ENCODE assay signal across 16 cellular contexts in the genomic region with DNA sequence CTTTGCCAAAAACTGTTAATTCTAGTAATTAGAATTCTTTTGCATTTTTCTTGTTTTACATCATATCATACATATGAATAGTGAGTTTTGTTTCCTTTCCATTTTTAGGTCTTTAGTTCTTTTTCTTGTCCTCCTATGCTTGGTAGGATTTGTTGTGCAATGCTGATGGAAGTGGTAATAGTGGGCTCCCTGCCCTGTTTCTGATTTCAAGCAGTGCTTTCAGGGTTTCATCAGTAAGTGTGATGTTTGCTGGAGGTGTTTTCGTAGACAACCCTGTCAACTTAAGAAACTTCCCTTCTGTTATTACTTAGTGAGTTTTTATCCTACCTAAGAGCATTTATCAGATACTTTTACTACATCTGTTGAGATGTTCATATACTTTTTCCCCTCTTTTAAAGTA. TPM values are rescaled to one million over a fixed set of nuclear protein-coding genes. Genes with fewer than 3 reads are reported as not detected.
A peak's percentile ranks its signal among the peaks of the same experiment; 100 is the strongest.
DNase-seq lines count a peak whose midpoint lies in the region; FAIRE-seq and TF ChIP-seq lines count a peak whose summit lies in the region.
"Had no signal": no experiment of that assay in that cellular context is flagged by ENCODE, and none has a peak within 500 bp of the region (broad histone marks: within the 10 kb centered on the region; RNA-seq: fewer than 3 reads in every experiment).

No MANE protein-coding gene starts in this region.

- H3K4me3 ChIP-seq in AG09309 (ENCODE audit: control insufficient read depth, low read depth, low read length) (no peak overlapping the region), choroid plexus epithelial cell (ENCODE audit: low read depth, low read length) (no peak overlapping the region), foreskin fibroblast (ENCODE audit: low read depth in 1 of 2, low read length in 2 of 2) (no peak overlapping the region), kidney (ENCODE audit: low read length in 2 of 2) (no peak overlapping the region), breast epithelium (no peak overlapping the region)

- H3K36me3 ChIP-seq in kidney (ENCODE audit: control insufficient read depth in 1 of 2, insufficient read depth in 2 of 2, low read length in 2 of 2) = no peaks in the 10 kb centered on the region
- no peaks in the 10 kb centered on the region for H3K36me3 ChIP-seq in breast epithelium

- intact Hi-C loops in kidney (cut with DNase I) (no loop called here), breast epithelium (cut with DNase I; ENCODE audit: low total_unique reads) (no loop called here)

- DNase-seq in AG09309 (ENCODE audit: low read depth) = peak; percentile 70
- DNase-seq in GM03348 (ENCODE audit: low spot score) = peak; percentile 67
- DNase-seq in choroid plexus epithelial cell (ENCODE audit: low read depth) = peak; percentile 72
- peak; percentile 31 to 66 for DNase-seq in foreskin fibroblast
- no peak for DNase-seq in kidney
- DNase-seq in breast epithelium (ENCODE audit: low spot score in 2 of 2) = no peak
- DNase-seq in NAMALWA (ENCODE audit: low spot score) = no peak
- DNase-seq: NCI-H1092 treated with DMSO at 0.1 percent for 48 hours, NCI-H1694, NCI-H2107, NCI-H345, NCI-H69, PC-3 had no signal

- TF ChIP-seq CTCF in AG09309 (IDR thresholded peaks at IDR 0.05; ENCODE audit: control insufficient read depth, insufficient read depth, low read depth, low read length, missing control alignments) (no peak), choroid plexus epithelial cell (conservative IDR thresholded peaks at IDR 0.05; ENCODE audit: low read depth, low read length) (no peak), foreskin fibroblast (IDR thresholded peaks at IDR 0.05; ENCODE audit: low read depth, low read length) (no peak), kidney (IDR thresholded peaks at IDR 0.05; ENCODE audit: borderline replicate concordance, extremely low read depth, insufficient read depth) (no peak), breast epithelium (IDR thresholded peaks at IDR 0.05) (no peak)

- H3K9me3 ChIP-seq in kidney (ENCODE audit: control insufficient read depth in 1 of 2, low read length in 2 of 2) = no peaks in the 10 kb centered on the region
- H3K9me3 ChIP-seq in breast epithelium = no peaks in the 10 kb centered on the region

- no peak for TF ChIP-seq POLR2A in breast epithelium (IDR thresholded peaks at IDR 0.05)

- no peaks in the 10 kb centered on the region for H3K4me1 ChIP-seq in kidney (ENCODE audit: control insufficient read depth in 1 of 2, insufficient read depth in 1 of 2, low read depth in 1 of 2, low read length in 2 of 2)
- no peaks in the 10 kb centered on the region for H3K4me1 ChIP-seq in breast epithelium

- no peak for FAIRE-seq in kidney (lab: Jason Lieb, UNC)
- FAIRE-seq: GM12892, HTR-8/SVneo had no signal

- H3K27ac ChIP-seq in kidney (ENCODE audit: low read depth in 2 of 2, low read length in 2 of 2) (no peak overlapping the region), breast epithelium (no peak overlapping the region)
- H3K27ac ChIP-seq: C4-2B had no signal

- H3K9ac ChIP-seq in kidney (ENCODE audit: low read length in 2 of 2) = no peak overlapping the region

- H3K27me3 ChIP-seq in breast epithelium = no peaks in the 10 kb centered on the region

RNA-seq across cellular contexts. Expression of a gene that starts 50.5 kb away (rescaled TPM):
- total RNA-seq in kidney (20.0 TPM), breast epithelium (10 to 100 TPM; 21.6 to 35.5 (median 27.8) TPM)
- polyA plus RNA-seq in kidney (ENCODE audit: insufficient read depth, low read depth, low replicate concordance) = 4.8 TPM

Comparison
In these comparisons a context has a peak if more than half of its experiments do, and no peak if none do; other contexts are left out.
1. DNase-seq: peak in AG09309 (single experiment), GM03348 (single experiment), choroid plexus epithelial cell (single experiment) and foreskin fibroblast (2 of 2); none in kidney (single experiment), breast epithelium (0 of 2) and NAMALWA (single experiment).